In the genomic region with DNA sequence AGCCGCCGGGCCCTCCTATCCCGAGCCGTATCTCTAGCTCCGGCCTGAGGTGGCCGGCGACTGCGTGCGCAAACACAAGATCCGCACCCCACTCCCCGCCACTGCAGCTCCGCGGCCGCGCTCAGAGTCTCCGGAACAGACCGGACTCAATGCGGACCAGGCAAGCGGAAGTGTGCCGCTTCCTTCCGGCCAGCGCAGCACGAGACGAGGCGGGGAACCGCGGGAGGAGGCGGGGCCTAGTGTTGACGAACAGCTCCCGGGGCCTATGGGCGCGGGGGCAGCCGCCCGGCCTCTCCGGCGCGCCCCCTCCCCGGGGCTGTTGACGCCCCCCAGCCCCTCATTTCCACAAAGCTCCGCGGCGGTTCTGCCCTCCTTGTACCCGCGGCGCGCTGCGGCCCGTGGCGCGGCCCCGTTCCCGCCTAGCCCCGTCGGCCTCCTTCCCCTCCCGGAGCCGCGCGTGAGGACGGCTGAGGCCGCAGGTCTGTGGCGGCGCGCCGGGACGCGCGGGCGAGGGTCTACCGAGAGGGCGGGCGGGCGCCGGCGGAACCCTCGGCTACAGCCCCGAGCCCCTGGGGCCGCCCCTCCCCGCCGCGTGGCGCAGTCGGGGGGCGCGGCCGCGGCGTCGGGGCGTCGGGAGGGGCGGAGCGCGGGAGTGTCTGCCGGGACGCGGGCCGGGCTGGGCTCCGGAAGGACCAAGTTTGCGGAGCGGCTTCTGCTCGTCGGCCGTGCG, we compare ENCODE assay signal across 1 cellular context.
TF ChIP-seq lines count a peak whose summit lies in the region.

Gene DPY19L3 (plus strand): TSS at position 340 of the 730 bp plus-strand sequence. CDS start 2,484 bp downstream, outside the sequence.

TF ChIP-seq in HEK293, 187 proteins besides CTCF, POLR2A, EP300 and RAD21 (continues in another document):
- TF ChIP-seq, protein P1, sequence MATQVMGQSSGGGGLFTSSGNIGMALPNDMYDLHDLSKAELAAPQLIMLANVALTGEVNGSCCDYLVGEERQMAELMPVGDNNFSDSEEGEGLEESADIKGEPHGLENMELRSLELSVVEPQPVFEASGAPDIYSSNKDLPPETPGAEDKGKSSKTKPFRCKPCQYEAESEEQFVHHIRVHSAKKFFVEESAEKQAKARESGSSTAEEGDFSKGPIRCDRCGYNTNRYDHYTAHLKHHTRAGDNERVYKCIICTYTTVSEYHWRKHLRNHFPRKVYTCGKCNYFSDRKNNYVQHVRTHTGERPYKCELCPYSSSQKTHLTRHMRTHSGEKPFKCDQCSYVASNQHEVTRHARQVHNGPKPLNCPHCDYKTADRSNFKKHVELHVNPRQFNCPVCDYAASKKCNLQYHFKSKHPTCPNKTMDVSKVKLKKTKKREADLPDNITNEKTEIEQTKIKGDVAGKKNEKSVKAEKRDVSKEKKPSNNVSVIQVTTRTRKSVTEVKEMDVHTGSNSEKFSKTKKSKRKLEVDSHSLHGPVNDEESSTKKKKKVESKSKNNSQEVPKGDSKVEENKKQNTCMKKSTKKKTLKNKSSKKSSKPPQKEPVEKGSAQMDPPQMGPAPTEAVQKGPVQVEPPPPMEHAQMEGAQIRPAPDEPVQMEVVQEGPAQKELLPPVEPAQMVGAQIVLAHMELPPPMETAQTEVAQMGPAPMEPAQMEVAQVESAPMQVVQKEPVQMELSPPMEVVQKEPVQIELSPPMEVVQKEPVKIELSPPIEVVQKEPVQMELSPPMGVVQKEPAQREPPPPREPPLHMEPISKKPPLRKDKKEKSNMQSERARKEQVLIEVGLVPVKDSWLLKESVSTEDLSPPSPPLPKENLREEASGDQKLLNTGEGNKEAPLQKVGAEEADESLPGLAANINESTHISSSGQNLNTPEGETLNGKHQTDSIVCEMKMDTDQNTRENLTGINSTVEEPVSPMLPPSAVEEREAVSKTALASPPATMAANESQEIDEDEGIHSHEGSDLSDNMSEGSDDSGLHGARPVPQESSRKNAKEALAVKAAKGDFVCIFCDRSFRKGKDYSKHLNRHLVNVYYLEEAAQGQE (tag by site-specific recombination; IDR thresholded peaks at IDR 0.05) = no peak
- TF ChIP-seq ZIC2 (tag by site-specific recombination; IDR thresholded peaks at IDR 0.05) (peak; percentile 86), ZNF211 (tag by site-specific recombination; IDR thresholded peaks at IDR 0.05; ENCODE audit: low read depth) (no peak), ZNF654 (tag by site-specific recombination; IDR thresholded peaks at IDR 0.05; ENCODE audit: low read depth) (no peak), ZNF354C (tag by site-specific recombination; IDR thresholded peaks at IDR 0.05; ENCODE audit: borderline replicate concordance, low read depth) (no peak), ZNF677 (tag by site-specific recombination; IDR thresholded peaks at IDR 0.05) (peak; percentile 77), ZNF624 (tag by site-specific recombination; IDR thresholded peaks at IDR 0.05) (no peak), ZNF114 (tag by site-specific recombination; IDR thresholded peaks at IDR 0.05) (no peak), ZSCAN16 (tag by site-specific recombination; IDR thresholded peaks at IDR 0.05) (no peak), YY1 (tag by site-specific recombination; IDR thresholded peaks at IDR 0.05) (no peak; the same call in none of the 2 replicates), ZNF16 (tag by site-specific recombination; IDR thresholded peaks at IDR 0.05; ENCODE audit: low read depth) (no peak), ZFP37 (tag by site-specific recombination; IDR thresholded peaks at IDR 0.05) (no peak; the same call in 1 of the 2 replicates), ZNF302 (tag by site-specific recombination; IDR thresholded peaks at IDR 0.05; ENCODE audit: low read depth) (no peak), ZNF324 (tag by site-specific recombination; IDR thresholded peaks at IDR 0.05) (peak; percentile 80; the same call in 1 of the 2 replicates), ZNF2 (tag by site-specific recombination; IDR thresholded peaks at IDR 0.05) (peak; percentile 88; the same call in 1 of the 2 replicates), ZNF600 (tag by site-specific recombination; IDR thresholded peaks at IDR 0.05) (peak; percentile 98), ZNF571 (tag by site-specific recombination; IDR thresholded peaks at IDR 0.05) (no peak), KLF16 (tag by site-specific recombination; IDR thresholded peaks at IDR 0.05) (peak; percentile 87), ZNF311 (tag by site-specific recombination; IDR thresholded peaks at IDR 0.05; ENCODE audit: borderline replicate concordance) (no peak), OVOL3 (tag by site-specific recombination; IDR thresholded peaks at IDR 0.05) (0 out of 2 replicates have a peak, but pooled peaks have one; percentile 5), PRDM2 (tag by site-specific recombination; IDR thresholded peaks at IDR 0.05; ENCODE audit: borderline replicate concordance) (no peak), ZNF404 (tag by site-specific recombination; IDR thresholded peaks at IDR 0.05) (no peak), ZNF157 (tag by site-specific recombination; IDR thresholded peaks at IDR 0.05) (no peak), SALL2 (tag by site-specific recombination; IDR thresholded peaks at IDR 0.05; ENCODE audit: borderline replicate concordance) (no peak), HOXA7 (CRISPR knock-in tag; IDR thresholded peaks at IDR 0.05; ENCODE audit: borderline replicate concordance) (no peak), TSHZ1 (tag by site-specific recombination; IDR thresholded peaks at IDR 0.05; ENCODE audit: borderline replicate concordance) (no peak; the same call in 1 of the 2 replicates), ZNF223 (tag by site-specific recombination; IDR thresholded peaks at IDR 0.05) (0 out of 2 replicates have a peak, but pooled peaks have one; percentile 6), ZNF548 (tag by site-specific recombination; IDR thresholded peaks at IDR 0.05) (no peak), ZBTB7A (tag by site-specific recombination; IDR thresholded peaks at IDR 0.05; ENCODE audit: low read depth) (peak; percentile 81), ZNF214 (tag by site-specific recombination; IDR thresholded peaks at IDR 0.05; ENCODE audit: borderline replicate concordance) (no peak), ZSCAN30 (tag by site-specific recombination; IDR thresholded peaks at IDR 0.05) (peak; percentile 77), GLIS1 (tag by site-specific recombination; IDR thresholded peaks at IDR 0.05) (peak; percentile 63), PRDM1 (tag by site-specific recombination; IDR thresholded peaks at IDR 0.05) (no peak), ZBTB17 (tag by site-specific recombination; IDR thresholded peaks at IDR 0.05) (peak; percentile 88), ZNF202 (tag by site-specific recombination; IDR thresholded peaks at IDR 0.05; ENCODE audit: borderline replicate concordance) (no peak)
- TF ChIP-seq, protein P2, sequence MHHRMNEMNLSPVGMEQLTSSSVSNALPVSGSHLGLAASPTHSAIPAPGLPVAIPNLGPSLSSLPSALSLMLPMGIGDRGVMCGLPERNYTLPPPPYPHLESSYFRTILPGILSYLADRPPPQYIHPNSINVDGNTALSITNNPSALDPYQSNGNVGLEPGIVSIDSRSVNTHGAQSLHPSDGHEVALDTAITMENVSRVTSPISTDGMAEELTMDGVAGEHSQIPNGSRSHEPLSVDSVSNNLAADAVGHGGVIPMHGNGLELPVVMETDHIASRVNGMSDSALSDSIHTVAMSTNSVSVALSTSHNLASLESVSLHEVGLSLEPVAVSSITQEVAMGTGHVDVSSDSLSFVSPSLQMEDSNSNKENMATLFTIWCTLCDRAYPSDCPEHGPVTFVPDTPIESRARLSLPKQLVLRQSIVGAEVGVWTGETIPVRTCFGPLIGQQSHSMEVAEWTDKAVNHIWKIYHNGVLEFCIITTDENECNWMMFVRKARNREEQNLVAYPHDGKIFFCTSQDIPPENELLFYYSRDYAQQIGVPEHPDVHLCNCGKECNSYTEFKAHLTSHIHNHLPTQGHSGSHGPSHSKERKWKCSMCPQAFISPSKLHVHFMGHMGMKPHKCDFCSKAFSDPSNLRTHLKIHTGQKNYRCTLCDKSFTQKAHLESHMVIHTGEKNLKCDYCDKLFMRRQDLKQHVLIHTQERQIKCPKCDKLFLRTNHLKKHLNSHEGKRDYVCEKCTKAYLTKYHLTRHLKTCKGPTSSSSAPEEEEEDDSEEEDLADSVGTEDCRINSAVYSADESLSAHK (tag by site-specific recombination; IDR thresholded peaks at IDR 0.05) = no peak; the same call in 1 of the 2 replicates
- TF ChIP-seq, protein P3, sequence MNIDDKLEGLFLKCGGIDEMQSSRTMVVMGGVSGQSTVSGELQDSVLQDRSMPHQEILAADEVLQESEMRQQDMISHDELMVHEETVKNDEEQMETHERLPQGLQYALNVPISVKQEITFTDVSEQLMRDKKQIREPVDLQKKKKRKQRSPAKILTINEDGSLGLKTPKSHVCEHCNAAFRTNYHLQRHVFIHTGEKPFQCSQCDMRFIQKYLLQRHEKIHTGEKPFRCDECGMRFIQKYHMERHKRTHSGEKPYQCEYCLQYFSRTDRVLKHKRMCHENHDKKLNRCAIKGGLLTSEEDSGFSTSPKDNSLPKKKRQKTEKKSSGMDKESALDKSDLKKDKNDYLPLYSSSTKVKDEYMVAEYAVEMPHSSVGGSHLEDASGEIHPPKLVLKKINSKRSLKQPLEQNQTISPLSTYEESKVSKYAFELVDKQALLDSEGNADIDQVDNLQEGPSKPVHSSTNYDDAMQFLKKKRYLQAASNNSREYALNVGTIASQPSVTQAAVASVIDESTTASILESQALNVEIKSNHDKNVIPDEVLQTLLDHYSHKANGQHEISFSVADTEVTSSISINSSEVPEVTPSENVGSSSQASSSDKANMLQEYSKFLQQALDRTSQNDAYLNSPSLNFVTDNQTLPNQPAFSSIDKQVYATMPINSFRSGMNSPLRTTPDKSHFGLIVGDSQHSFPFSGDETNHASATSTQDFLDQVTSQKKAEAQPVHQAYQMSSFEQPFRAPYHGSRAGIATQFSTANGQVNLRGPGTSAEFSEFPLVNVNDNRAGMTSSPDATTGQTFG (tag by site-specific recombination; IDR thresholded peaks at IDR 0.05; ENCODE audit: borderline replicate concordance) = no peak
